Comparison of ENCODE assay signal across 9 cellular contexts in the genomic region with DNA sequence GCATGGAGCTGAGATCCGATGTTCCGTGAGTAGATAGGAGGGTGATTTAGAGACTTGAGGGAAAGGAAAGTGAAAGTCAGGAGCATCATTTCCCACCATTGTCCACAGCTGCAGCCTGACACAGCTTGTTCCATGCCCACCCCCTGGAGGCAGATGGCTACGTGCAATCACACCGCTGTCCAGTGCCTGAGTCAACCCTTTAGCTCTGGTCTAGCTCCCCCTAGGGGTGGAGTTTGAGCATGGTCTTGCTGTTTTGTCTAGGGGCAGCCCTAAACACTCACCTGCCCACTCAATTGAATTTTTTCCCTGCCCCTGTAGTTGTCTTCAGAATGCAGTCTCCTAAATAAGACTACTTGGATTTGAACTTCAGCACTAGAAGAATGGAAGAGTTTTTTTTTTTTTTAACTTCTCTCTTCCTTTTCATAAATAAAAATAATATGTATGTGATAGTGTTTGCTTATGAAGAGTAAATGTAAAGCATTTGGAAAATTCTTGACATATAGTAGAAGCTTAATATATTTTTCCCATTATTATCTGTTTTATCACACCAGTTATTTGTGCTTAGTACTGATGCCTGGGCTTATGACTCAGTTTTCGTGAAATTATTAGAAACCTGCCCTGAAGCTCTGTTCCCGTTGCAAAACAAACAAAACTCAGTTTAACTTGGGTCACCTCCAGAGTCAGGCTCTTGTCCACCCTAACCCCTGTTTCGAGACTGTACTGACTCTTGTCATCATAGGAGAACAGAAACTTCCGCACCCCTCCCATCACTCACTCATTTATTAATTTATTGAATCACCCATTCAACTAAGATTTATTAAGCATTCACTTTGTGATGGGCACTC.
DNase-seq lines count a peak whose midpoint lies in the region; ATAC-seq and TF ChIP-seq lines count a peak whose summit lies in the region.
"Had no signal": no experiment of that assay in that cellular context is flagged by ENCODE, and none has a peak within 500 bp of the region (broad histone marks: within the 10 kb centered on the region; RNA-seq: fewer than 3 reads in every experiment).

No MANE protein-coding gene starts in this region.

- TF ChIP-seq CTCF in choroid plexus epithelial cell (conservative IDR thresholded peaks at IDR 0.05; ENCODE audit: low read depth, low read length) (peak; percentile 98), liver (IDR thresholded peaks at IDR 0.05; ENCODE audit: low read depth, low read length, missing input control) (peak; percentile 76), transverse colon (IDR thresholded peaks at IDR 0.05) (peak; percentile 61 to 84 (median 76))

- peak; percentile 45 to 84 (median 66) for DNase-seq in NCI-H1417 (lab: John Stamatoyannopoulos, UW)
- DNase-seq in NCI-H1417 treated with DMSO at 0.1 percent for 48 hours (lab: John Stamatoyannopoulos, UW), result no peak
- DNase-seq in Jurkat, Clone E6-1 (ENCODE audit: low read depth, low spot score), result peak; percentile 52
- peak; percentile 95 for DNase-seq in choroid plexus epithelial cell (ENCODE audit: low read depth)
- peak; percentile 72 for DNase-seq in transverse colon

- 36% methylated on average over 8 of the region's 8 CpGs for WGBS in liver
- 36 to 52% methylated on average over 8 of the region's 8 CpGs for WGBS in transverse colon (ENCODE audit: low coverage in 1 of 2), 2 donors

- ATAC-seq in GM21526 (IDR thresholded peaks at IDR 0.05; ENCODE audit: low FRiP score, unreplicated experiment), result peak; percentile 93

- H3K27ac ChIP-seq in liver (ENCODE audit: low read depth in 1 of 2, low read length in 2 of 2) (no peak overlapping the region), transverse colon (no peak overlapping the region)
- H3K27ac ChIP-seq: BLaER1 had no signal

- in situ Hi-C loops in transverse colon (cut with MboI; ENCODE audit: low pct_ligation_motif_present in 1 of 4, low pct_unique_long_range_greater_than_20kb in 1 of 4, low sequenced_read_pairs in 3 of 4), result loop anchor here (10.0 to 25.0 kb wide), 4 partner anchors 587 to 612 kb away; no protein-coding TSS in a partner anchor

- intact Hi-C loops in transverse colon (cut with DNase I; ENCODE audit: low total_unique reads), result loop anchor here (10.0 kb wide), 1 partner anchor 609 kb away; no protein-coding TSS in a partner anchor

- TF ChIP-seq EP300 in transverse colon (IDR thresholded peaks at IDR 0.05; ENCODE audit: low read depth), result no peak

- H3K27me3 ChIP-seq in liver (ENCODE audit: control insufficient read depth in 4 of 4, insufficient read depth in 4 of 4, low read length in 3 of 4) (no peaks in the 10 kb centered on the region), transverse colon (no peaks in the 10 kb centered on the region)
- H3K27me3 ChIP-seq: BLaER1 had no signal

- TF ChIP-seq RAD21 in liver (IDR thresholded peaks at IDR 0.05), result peak; percentile 84 to 92

- H3K36me3 ChIP-seq in liver (ENCODE audit: control insufficient read depth in 4 of 4, insufficient read depth in 3 of 4, low read depth in 1 of 4, low read length in 3 of 4), result no peaks in the 10 kb centered on the region
- H3K36me3 ChIP-seq in transverse colon, result no peaks in the 10 kb centered on the region
- H3K36me3 ChIP-seq: BLaER1 had no signal

- no peak overlapping the region for H3K4me3 ChIP-seq in Jurkat, Clone E6-1 (ENCODE audit: low read length)
- H3K4me3 ChIP-seq in choroid plexus epithelial cell (ENCODE audit: low read depth, low read length) (no peak overlapping the region), liver (ENCODE audit: low read depth in 1 of 3, low read length in 3 of 3) (no peak overlapping the region), transverse colon (no peak overlapping the region)
- H3K4me3 ChIP-seq: BLaER1 had no signal

- H3K4me1 ChIP-seq in liver (ENCODE audit: control insufficient read depth in 4 of 4, insufficient read depth in 4 of 4, low read length in 3 of 4) (peaks cover 0 to 28% (median 15%) of the 10 kb centered on the region in 4 donors), transverse colon (peaks cover 0 to 8% (median 0%) of the 10 kb centered on the region in 4 donors)
- H3K4me1 ChIP-seq: BLaER1 had no signal

- H3K9me3 ChIP-seq in liver (ENCODE audit: control insufficient read depth in 4 of 4, low read length in 3 of 4), result no peaks in the 10 kb centered on the region
- H3K9me3 ChIP-seq in transverse colon, result no peaks in the 10 kb centered on the region
- H3K9me3 ChIP-seq: BLaER1 had no signal

- no peak for TF ChIP-seq POLR2A in transverse colon (IDR thresholded peaks at IDR 0.05)

- no peak overlapping the region for H3K9ac ChIP-seq in liver (ENCODE audit: low read depth in 1 of 2, low read length in 2 of 2)
- H3K9ac ChIP-seq: BLaER1 had no signal

TF ChIP-seq in PFSK-1, 5 proteins besides CTCF, POLR2A, EP300 and RAD21:
- TF ChIP-seq POLR2AphosphoS5 (IDR thresholded peaks at IDR 0.05; ENCODE audit: low read depth, low read length), result no peak
- no peak for TF ChIP-seq TAF1 (IDR thresholded peaks at IDR 0.05; ENCODE audit: borderline replicate concordance, insufficient read depth, low read length)
- TF ChIP-seq, protein P1, sequence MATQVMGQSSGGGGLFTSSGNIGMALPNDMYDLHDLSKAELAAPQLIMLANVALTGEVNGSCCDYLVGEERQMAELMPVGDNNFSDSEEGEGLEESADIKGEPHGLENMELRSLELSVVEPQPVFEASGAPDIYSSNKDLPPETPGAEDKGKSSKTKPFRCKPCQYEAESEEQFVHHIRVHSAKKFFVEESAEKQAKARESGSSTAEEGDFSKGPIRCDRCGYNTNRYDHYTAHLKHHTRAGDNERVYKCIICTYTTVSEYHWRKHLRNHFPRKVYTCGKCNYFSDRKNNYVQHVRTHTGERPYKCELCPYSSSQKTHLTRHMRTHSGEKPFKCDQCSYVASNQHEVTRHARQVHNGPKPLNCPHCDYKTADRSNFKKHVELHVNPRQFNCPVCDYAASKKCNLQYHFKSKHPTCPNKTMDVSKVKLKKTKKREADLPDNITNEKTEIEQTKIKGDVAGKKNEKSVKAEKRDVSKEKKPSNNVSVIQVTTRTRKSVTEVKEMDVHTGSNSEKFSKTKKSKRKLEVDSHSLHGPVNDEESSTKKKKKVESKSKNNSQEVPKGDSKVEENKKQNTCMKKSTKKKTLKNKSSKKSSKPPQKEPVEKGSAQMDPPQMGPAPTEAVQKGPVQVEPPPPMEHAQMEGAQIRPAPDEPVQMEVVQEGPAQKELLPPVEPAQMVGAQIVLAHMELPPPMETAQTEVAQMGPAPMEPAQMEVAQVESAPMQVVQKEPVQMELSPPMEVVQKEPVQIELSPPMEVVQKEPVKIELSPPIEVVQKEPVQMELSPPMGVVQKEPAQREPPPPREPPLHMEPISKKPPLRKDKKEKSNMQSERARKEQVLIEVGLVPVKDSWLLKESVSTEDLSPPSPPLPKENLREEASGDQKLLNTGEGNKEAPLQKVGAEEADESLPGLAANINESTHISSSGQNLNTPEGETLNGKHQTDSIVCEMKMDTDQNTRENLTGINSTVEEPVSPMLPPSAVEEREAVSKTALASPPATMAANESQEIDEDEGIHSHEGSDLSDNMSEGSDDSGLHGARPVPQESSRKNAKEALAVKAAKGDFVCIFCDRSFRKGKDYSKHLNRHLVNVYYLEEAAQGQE (IDR thresholded peaks at IDR 0.05; ENCODE audit: insufficient read depth in 1 of 2, low read depth in 2 of 2, low read length in 2 of 2), result peak; percentile 32 to 85; a peak in 2 of 4 replicates

TF ChIP-seq in liver, 16 proteins besides CTCF, POLR2A, EP300 and RAD21 (continues in another document):
- TF ChIP-seq NR2F2 (IDR thresholded peaks at IDR 0.05) (no peak), GABPA (IDR thresholded peaks at IDR 0.05 in 1 of 2, conservative IDR thresholded peaks at IDR 0.05 in 1 of 2) (no peak), FOXA2 (IDR thresholded peaks at IDR 0.05) (no peak), HNF4A (conservative IDR thresholded peaks at IDR 0.05) (peak in 1 of 2 donors; percentile 23), RXRA (IDR thresholded peaks at IDR 0.05) (peak in 1 of 2 donors; percentile 42), SP1 (IDR thresholded peaks at IDR 0.05) (no peak), EGR1 (IDR thresholded peaks at IDR 0.05; ENCODE audit: low read depth in 2 of 2) (no peak)
- TF ChIP-seq, protein P1 (IDR thresholded peaks at IDR 0.05), result no peak
- TF ChIP-seq, protein P2, sequence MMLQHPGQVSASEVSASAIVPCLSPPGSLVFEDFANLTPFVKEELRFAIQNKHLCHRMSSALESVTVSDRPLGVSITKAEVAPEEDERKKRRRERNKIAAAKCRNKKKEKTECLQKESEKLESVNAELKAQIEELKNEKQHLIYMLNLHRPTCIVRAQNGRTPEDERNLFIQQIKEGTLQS (IDR thresholded peaks at IDR 0.05), result no peak
- TF ChIP-seq, protein P3, sequence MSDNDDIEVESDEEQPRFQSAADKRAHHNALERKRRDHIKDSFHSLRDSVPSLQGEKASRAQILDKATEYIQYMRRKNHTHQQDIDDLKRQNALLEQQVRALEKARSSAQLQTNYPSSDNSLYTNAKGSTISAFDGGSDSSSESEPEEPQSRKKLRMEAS (IDR thresholded peaks at IDR 0.05), result no peak
